In the genomic region with DNA sequence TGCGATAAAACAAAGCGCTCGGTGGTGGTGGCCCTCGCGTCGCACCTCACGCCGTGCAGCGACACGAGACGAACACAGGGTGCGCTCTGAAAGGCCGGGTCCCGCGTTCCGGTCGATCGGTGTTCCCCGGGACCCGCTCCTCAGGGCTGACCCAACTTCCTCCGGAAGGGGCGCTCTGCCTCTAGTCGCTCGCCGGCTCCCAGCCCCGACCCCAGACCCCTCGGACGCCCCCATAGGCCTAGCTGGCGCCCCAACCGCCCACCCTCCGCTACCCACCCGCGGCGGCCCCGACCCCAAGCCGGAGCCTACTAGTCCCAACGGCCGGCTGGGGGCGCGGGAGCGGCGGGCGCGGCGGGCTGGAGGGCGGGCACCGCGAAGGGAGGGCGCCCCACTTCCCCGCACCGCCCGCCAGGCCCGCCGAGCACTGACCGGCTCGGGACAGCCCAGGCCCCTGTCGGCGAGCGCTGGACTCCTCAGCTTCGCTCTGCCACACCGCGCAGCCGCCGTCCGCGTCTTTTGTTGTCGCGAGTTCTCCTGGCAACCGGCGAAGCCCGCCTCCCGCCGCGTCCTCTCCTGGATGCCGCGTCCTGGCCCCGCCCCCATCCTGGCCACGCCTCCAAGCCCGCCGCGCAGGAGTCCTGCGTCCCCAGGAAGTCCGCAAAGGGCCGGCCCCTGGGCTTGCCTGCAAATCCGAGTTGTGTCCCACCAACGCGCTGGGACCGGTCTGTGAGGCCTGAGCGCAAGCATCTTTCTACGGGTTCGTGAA, we compare ENCODE assay signal across 1 cellular context.
A peak's percentile ranks its signal among the peaks of the same experiment; 100 is the strongest.
TF ChIP-seq lines count a peak whose summit lies in the region.

A gene with protein sequence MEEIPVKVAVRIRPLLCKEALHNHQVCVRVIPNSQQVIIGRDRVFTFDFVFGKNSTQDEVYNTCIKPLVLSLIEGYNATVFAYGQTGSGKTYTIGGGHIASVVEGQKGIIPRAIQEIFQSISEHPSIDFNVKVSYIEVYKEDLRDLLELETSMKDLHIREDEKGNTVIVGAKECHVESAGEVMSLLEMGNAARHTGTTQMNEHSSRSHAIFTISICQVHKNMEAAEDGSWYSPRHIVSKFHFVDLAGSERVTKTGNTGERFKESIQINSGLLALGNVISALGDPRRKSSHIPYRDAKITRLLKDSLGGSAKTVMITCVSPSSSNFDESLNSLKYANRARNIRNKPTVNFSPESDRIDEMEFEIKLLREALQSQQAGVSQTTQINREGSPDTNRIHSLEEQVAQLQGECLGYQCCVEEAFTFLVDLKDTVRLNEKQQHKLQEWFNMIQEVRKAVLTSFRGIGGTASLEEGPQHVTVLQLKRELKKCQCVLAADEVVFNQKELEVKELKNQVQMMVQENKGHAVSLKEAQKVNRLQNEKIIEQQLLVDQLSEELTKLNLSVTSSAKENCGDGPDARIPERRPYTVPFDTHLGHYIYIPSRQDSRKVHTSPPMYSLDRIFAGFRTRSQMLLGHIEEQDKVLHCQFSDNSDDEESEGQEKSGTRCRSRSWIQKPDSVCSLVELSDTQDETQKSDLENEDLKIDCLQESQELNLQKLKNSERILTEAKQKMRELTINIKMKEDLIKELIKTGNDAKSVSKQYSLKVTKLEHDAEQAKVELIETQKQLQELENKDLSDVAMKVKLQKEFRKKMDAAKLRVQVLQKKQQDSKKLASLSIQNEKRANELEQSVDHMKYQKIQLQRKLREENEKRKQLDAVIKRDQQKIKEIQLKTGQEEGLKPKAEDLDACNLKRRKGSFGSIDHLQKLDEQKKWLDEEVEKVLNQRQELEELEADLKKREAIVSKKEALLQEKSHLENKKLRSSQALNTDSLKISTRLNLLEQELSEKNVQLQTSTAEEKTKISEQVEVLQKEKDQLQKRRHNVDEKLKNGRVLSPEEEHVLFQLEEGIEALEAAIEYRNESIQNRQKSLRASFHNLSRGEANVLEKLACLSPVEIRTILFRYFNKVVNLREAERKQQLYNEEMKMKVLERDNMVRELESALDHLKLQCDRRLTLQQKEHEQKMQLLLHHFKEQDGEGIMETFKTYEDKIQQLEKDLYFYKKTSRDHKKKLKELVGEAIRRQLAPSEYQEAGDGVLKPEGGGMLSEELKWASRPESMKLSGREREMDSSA (N-terminal part only) (minus strand): TSS at position 491 of the 766 bp plus-strand sequence. CDS start 5,841 bp downstream, outside the sequence.

TF ChIP-seq in HepG2, 621 proteins besides CTCF, POLR2A, EP300 and RAD21 (continued from another document and continues in another):
- TF ChIP-seq, protein P1, sequence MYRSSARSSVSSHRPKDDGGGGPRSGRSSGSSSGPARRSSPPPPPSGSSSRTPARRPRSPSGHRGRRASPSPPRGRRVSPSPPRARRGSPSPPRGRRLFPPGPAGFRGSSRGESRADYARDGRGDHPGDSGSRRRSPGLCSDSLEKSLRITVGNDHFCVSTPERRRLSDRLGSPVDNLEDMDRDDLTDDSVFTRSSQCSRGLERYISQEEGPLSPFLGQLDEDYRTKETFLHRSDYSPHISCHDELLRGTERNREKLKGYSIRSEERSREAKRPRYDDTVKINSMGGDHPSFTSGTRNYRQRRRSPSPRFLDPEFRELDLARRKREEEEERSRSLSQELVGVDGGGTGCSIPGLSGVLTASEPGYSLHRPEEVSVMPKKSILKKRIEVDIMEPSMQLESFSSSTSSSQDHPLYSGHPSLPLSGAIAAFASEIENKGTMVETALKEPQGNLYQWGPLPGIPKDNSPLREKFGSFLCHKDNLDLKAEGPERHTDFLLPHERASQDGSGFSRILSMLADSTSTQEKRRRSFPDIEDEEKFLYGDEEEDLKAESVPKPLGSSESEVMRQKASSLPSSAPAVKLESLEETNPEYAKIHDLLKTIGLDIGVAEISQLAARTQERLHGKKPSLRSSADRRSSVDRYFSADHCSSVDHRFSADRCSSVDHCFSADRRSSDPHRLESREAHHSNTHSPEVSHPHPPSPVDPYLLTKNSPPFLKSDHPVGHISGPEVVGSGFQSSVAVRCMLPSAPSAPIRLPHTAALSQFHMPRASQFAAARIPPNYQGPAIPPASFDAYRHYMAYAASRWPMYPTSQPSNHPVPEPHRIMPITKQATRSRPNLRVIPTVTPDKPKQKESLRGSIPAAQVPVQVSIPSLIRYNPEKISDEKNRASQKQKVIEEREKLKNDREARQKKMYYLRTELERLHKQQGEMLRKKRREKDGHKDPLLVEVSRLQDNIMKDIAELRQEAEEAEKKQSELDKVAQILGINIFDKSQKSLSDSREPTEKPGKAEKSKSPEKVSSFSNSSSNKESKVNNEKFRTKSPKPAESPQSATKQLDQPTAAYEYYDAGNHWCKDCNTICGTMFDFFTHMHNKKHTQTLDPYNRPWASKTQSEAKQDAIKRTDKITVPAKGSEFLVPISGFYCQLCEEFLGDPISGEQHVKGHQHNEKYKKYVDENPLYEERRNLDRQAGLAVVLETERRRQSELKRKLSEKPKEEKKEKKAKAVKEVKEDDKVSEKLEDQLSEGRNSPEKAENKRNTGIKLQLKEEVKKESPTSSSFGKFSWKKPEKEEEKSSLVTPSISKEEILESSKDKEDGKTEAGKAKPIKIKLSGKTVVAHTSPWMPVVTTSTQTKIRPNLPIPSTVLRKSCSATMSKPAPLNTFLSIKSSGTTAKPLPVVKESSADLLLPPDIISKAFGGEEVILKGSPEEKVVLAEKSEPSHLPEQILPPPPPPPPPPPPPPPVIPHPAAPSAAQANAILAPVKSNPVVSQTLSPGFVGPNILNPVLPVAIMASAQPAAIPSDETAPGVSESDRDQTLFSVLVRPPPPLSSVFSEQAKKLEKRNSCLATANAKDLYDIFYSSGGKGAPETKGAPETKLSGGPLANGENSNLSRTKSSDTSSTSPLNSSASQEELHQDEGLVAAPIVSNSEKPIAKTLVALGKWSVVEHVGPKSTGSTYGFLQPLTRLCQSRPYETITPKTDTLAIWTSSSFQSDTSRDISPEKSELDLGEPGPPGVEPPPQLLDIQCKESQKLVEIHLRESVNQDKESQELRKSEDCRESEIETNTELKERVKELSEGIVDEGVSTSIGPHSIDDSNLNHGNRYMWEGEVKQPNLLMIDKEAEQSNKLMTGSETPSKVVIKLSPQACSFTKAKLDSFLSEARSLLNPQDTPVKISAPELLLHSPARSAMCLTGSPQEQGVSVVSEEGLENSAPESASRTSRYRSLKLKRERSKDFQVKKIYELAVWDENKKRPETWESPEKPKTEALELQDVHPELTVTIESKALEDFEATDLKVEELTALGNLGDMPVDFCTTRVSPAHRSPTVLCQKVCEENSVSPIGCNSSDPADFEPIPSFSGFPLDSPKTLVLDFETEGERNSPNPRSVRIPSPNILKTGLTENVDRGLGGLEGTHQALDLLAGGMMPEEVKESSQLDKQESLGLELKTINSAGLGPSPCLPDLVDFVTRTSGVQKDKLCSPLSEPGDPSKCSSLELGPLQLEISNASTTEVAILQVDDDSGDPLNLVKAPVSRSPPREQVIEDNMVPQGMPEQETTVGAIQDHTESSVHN (CRISPR knock-in tag; IDR thresholded peaks at IDR 0.05) = peak; percentile 90; the same call in 1 of the 2 replicates
- TF ChIP-seq ZNF33A (CRISPR knock-in tag; IDR thresholded peaks at IDR 0.05; ENCODE audit: borderline replicate concordance) (no peak), ZBTB42 (CRISPR knock-in tag; IDR thresholded peaks at IDR 0.05) (no peak; the same call in 1 of the 2 replicates), MAZ (IDR thresholded peaks at IDR 0.05; ENCODE audit: borderline replicate concordance, low read depth, low read length) (0 out of 2 replicates have a peak, but pooled peaks have one; percentile 50), MAZ (CRISPR knock-in tag; IDR thresholded peaks at IDR 0.05; ENCODE audit: low read depth) (peak; percentile 65; the same call in 1 of the 2 replicates), ZNF569 (CRISPR knock-in tag; IDR thresholded peaks at IDR 0.05; ENCODE audit: borderline replicate concordance) (no peak), ZNF34 (CRISPR knock-in tag; IDR thresholded peaks at IDR 0.05; ENCODE audit: borderline replicate concordance) (no peak), XRCC5 (optimal IDR thresholded peaks at IDR 0.05; ENCODE audit: low read length) (no peak), ZNF577 (CRISPR knock-in tag; IDR thresholded peaks at IDR 0.05; ENCODE audit: borderline replicate concordance, low read depth) (no peak), KLF6 (CRISPR knock-in tag; IDR thresholded peaks at IDR 0.05) (no peak), NFYB (CRISPR knock-in tag; IDR thresholded peaks at IDR 0.05) (0 out of 2 replicates have a peak, but pooled peaks have one; percentile 18), ZNF292 (CRISPR knock-in tag; IDR thresholded peaks at IDR 0.05; ENCODE audit: borderline replicate concordance, low read depth) (no peak), ZNF264 (CRISPR knock-in tag; IDR thresholded peaks at IDR 0.05) (0 out of 2 replicates have a peak, but pooled peaks have one; percentile 85), MEIS2 (CRISPR knock-in tag; IDR thresholded peaks at IDR 0.05) (peak; percentile 81), FOXC1 (CRISPR knock-in tag; IDR thresholded peaks at IDR 0.05; ENCODE audit: borderline replicate concordance) (peak; percentile 80), NCOA1 (CRISPR knock-in tag; IDR thresholded peaks at IDR 0.05) (no peak), ZNF12 (CRISPR knock-in tag; IDR thresholded peaks at IDR 0.05) (no peak)
- TF ChIP-seq, protein P2, sequence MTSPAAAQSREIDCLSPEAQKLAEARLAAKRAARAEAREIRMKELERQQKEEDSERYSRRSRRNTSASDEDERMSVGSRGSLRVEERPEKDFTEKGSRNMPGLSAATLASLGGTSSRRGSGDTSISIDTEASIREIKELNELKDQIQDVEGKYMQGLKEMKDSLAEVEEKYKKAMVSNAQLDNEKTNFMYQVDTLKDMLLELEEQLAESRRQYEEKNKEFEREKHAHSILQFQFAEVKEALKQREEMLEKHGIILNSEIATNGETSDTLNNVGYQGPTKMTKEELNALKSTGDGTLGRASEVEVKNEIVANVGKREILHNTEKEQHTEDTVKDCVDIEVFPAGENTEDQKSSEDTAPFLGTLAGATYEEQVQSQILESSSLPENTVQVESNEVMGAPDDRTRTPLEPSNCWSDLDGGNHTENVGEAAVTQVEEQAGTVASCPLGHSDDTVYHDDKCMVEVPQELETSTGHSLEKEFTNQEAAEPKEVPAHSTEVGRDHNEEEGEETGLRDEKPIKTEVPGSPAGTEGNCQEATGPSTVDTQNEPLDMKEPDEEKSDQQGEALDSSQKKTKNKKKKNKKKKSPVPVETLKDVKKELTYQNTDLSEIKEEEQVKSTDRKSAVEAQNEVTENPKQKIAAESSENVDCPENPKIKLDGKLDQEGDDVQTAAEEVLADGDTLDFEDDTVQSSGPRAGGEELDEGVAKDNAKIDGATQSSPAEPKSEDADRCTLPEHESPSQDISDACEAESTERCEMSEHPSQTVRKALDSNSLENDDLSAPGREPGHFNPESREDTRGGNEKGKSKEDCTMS (CRISPR knock-in tag; conservative IDR thresholded peaks at IDR 0.05) = no peak
- TF ChIP-seq, protein P3, sequence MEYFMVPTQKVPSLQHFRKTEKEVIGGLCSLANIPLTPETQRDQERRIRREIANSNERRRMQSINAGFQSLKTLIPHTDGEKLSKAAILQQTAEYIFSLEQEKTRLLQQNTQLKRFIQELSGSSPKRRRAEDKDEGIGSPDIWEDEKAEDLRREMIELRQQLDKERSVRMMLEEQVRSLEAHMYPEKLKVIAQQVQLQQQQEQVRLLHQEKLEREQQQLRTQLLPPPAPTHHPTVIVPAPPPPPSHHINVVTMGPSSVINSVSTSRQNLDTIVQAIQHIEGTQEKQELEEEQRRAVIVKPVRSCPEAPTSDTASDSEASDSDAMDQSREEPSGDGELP (IDR thresholded peaks at IDR 0.05; ENCODE audit: borderline replicate concordance, low read depth) = peak; percentile 12; the same call in 1 of the 2 replicates
- TF ChIP-seq, protein P4, sequence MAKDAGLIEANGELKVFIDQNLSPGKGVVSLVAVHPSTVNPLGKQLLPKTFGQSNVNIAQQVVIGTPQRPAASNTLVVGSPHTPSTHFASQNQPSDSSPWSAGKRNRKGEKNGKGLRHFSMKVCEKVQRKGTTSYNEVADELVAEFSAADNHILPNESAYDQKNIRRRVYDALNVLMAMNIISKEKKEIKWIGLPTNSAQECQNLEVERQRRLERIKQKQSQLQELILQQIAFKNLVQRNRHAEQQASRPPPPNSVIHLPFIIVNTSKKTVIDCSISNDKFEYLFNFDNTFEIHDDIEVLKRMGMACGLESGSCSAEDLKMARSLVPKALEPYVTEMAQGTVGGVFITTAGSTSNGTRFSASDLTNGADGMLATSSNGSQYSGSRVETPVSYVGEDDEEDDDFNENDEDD (CRISPR knock-in tag; IDR thresholded peaks at IDR 0.05; ENCODE audit: borderline replicate concordance) = peak; percentile 93
- TF ChIP-seq, protein P5, sequence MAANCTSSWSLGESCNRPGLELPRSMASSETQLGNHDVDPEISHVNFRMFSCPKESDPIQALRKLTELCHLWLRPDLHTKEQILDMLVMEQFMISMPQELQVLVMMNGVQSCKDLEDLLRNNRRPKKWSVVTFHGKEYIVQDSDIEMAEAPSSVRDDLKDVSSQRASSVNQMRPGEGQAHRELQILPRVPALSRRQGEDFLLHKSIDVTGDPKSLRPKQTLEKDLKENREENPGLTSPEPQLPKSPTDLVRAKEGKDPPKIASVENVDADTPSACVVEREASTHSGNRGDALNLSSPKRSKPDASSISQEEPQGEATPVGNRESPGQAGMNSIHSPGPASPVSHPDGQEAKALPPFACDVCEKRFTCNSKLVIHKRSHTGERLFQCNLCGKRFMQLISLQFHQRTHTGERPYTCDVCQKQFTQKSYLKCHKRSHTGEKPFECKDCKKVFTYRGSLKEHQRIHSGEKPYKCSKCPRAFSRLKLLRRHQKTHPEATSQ (CRISPR knock-in tag; IDR thresholded peaks at IDR 0.05; ENCODE audit: borderline replicate concordance) = 0 out of 2 replicates have a peak, but pooled peaks have one; percentile 59
- TF ChIP-seq, protein P6, sequence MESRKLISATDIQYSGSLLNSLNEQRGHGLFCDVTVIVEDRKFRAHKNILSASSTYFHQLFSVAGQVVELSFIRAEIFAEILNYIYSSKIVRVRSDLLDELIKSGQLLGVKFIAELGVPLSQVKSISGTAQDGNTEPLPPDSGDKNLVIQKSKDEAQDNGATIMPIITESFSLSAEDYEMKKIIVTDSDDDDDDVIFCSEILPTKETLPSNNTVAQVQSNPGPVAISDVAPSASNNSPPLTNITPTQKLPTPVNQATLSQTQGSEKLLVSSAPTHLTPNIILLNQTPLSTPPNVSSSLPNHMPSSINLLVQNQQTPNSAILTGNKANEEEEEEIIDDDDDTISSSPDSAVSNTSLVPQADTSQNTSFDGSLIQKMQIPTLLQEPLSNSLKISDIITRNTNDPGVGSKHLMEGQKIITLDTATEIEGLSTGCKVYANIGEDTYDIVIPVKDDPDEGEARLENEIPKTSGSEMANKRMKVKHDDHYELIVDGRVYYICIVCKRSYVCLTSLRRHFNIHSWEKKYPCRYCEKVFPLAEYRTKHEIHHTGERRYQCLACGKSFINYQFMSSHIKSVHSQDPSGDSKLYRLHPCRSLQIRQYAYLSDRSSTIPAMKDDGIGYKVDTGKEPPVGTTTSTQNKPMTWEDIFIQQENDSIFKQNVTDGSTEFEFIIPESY (CRISPR knock-in tag; IDR thresholded peaks at IDR 0.05) = 0 out of 2 replicates have a peak, but pooled peaks have one; percentile 25
- TF ChIP-seq, protein P7, sequence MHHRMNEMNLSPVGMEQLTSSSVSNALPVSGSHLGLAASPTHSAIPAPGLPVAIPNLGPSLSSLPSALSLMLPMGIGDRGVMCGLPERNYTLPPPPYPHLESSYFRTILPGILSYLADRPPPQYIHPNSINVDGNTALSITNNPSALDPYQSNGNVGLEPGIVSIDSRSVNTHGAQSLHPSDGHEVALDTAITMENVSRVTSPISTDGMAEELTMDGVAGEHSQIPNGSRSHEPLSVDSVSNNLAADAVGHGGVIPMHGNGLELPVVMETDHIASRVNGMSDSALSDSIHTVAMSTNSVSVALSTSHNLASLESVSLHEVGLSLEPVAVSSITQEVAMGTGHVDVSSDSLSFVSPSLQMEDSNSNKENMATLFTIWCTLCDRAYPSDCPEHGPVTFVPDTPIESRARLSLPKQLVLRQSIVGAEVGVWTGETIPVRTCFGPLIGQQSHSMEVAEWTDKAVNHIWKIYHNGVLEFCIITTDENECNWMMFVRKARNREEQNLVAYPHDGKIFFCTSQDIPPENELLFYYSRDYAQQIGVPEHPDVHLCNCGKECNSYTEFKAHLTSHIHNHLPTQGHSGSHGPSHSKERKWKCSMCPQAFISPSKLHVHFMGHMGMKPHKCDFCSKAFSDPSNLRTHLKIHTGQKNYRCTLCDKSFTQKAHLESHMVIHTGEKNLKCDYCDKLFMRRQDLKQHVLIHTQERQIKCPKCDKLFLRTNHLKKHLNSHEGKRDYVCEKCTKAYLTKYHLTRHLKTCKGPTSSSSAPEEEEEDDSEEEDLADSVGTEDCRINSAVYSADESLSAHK (CRISPR knock-in tag; IDR thresholded peaks at IDR 0.05; ENCODE audit: borderline replicate concordance) = no peak
